In the genomic region with DNA sequence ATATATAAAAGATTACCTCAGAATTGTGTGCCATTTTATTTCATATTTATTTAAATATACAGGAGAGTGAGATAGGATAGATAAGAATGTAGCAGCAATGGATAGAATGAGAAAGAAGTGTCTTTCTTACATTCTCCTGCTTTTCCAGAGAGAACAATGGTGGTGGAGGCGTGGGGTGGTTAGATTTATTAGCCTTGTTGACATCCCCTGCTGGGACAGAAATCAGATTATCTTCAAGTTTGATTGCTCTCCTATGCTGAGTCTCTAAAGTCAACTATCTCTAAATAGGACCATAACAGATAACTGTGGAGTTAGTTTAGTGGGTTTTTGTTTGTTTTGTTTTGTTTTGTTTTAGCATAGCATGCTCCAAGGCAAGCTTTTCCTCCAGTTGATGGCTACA, we compare ENCODE assay signal across 18 cellular contexts.
DNase-seq lines count a peak whose midpoint lies in the region; ATAC-seq and TF ChIP-seq lines count a peak whose summit lies in the region.
"Had no signal": no experiment of that assay in that cellular context is flagged by ENCODE, and none has a peak within 500 bp of the region (broad histone marks: within the 10 kb centered on the region; RNA-seq: fewer than 3 reads in every experiment).

No MANE protein-coding gene starts in this region.

- H3K79me2 ChIP-seq in neural progenitor cell (ENCODE audit: low read depth) = no peaks in the 10 kb centered on the region

- peak overlapping the region; percentile 36 for H2AFZ ChIP-seq in neural progenitor cell (replicated peaks)
- H2AFZ ChIP-seq: GM23248 had no signal

- peak; percentile 41 for DNase-seq in NCI-H146 (lab: John Stamatoyannopoulos, UW)
- DNase-seq in NCI-H146 treated with DMSO at 0.1 percent for 48 hours (lab: John Stamatoyannopoulos, UW; ENCODE audit: unreplicated experiment) = no peak
- DNase-seq in NCI-H69 (lab: John Stamatoyannopoulos, UW) = peak; percentile 24
- no peak for DNase-seq in WTC11 (ENCODE audit: low spot score)
- DNase-seq in neural progenitor cell (ENCODE audit: low spot score) = peak; percentile 3
- DNase-seq in COR-L47 (lab: John Stamatoyannopoulos, UW) = no peak
- DNase-seq in SKM-1 (lab: John Stamatoyannopoulos, UW; ENCODE audit: unreplicated experiment) = no peak
- DNase-seq: 8988T; C1 segment of cervical spinal cord; Caco-2; CD4-positive, alpha-beta memory T cell; DMS153; DND-41; GM23248; H9 had no signal

- no peaks in the 10 kb centered on the region for H4K20me1 ChIP-seq in neural progenitor cell (ENCODE audit: low read depth)

- H3K4me3 ChIP-seq in neural progenitor cell = no peak overlapping the region
- H3K4me3 ChIP-seq: A549, GM23248 had no signal

- H3K27ac ChIP-seq in neural progenitor cell = no peak overlapping the region
- H3K27ac ChIP-seq: A549, GM23248 had no signal

- H3K27ac Mint-ChIP-seq in WTC11 = no peak overlapping the region
- H3K27ac Mint-ChIP-seq in neural progenitor cell = no peak overlapping the region
- H3K27ac Mint-ChIP-seq: CD4-positive, alpha-beta memory T cell; H9 had no signal

- no peak overlapping the region for H3K9ac ChIP-seq in neural progenitor cell
- H3K9ac ChIP-seq: GM23248 had no signal

- H3F3A ChIP-seq in neural progenitor cell (ENCODE audit: low read depth) = no peaks in the 10 kb centered on the region

- H3K9me3 Mint-ChIP-seq in WTC11 = no peaks in the 10 kb centered on the region
- H3K9me3 Mint-ChIP-seq in neural progenitor cell = no peaks in the 10 kb centered on the region
- H3K9me3 Mint-ChIP-seq: H9 had no signal

- no peak for TF ChIP-seq CTCF in WTC11 (IDR thresholded peaks at IDR 0.05)
- TF ChIP-seq CTCF in neural progenitor cell (IDR thresholded peaks at IDR 0.05) = no peak

- H3K36me3 ChIP-seq in neural progenitor cell = no peaks in the 10 kb centered on the region

- no peaks in the 10 kb centered on the region for H3K27me3 ChIP-seq in neural progenitor cell

- ATAC-seq in WTC11 = no peak
- no peak for ATAC-seq in GM21423 (IDR thresholded peaks at IDR 0.05; ENCODE audit: unreplicated experiment)
- ATAC-seq: A549, HCT116 had no signal

- POLR2A ChIA-PET in WTC11 (lab: Charles Lee) = no interaction called here

- no peak overlapping the region for H3K4me3 Mint-ChIP-seq in WTC11
- H3K4me3 Mint-ChIP-seq in neural progenitor cell = no peak overlapping the region
- H3K4me3 Mint-ChIP-seq: CD4-positive, alpha-beta memory T cell; H9 had no signal

- no peaks in the 10 kb centered on the region for H3K36me3 Mint-ChIP-seq in WTC11
- no peaks in the 10 kb centered on the region for H3K36me3 Mint-ChIP-seq in neural progenitor cell
- H3K36me3 Mint-ChIP-seq: CD4-positive, alpha-beta memory T cell had no signal

- H3K4me2 ChIP-seq in neural progenitor cell = no peak overlapping the region
- H3K4me2 ChIP-seq: A549 had no signal

- no peaks in the 10 kb centered on the region for H3K4me1 ChIP-seq in neural progenitor cell
- H3K4me1 ChIP-seq: Caco-2 had no signal

- CTCF ChIA-PET in WTC11 (lab: Charles Lee) = no interaction called here

- no peaks in the 10 kb centered on the region for H3K27me3 Mint-ChIP-seq in WTC11 (ENCODE audit: low read depth)
- no peaks in the 10 kb centered on the region for H3K27me3 Mint-ChIP-seq in neural progenitor cell (ENCODE audit: insufficient read depth, low read depth)
- H3K27me3 Mint-ChIP-seq: CD4-positive, alpha-beta memory T cell had no signal

- H3K9me3 ChIP-seq in neural progenitor cell (ENCODE audit: low read depth) = no peaks in the 10 kb centered on the region
- H3K9me3 ChIP-seq: A549, Caco-2 had no signal

- no peaks in the 10 kb centered on the region for H3K4me1 Mint-ChIP-seq in WTC11
- H3K4me1 Mint-ChIP-seq in neural progenitor cell = no peaks in the 10 kb centered on the region
- H3K4me1 Mint-ChIP-seq: CD4-positive, alpha-beta memory T cell; H9 had no signal

TF ChIP-seq in WTC11, 78 proteins besides CTCF, POLR2A, EP300 and RAD21:
- TF ChIP-seq TCF7 (CRISPR knock-in tag; IDR thresholded peaks at IDR 0.05; ENCODE audit: low read depth) (no peak), RORB (CRISPR knock-in tag; IDR thresholded peaks at IDR 0.05) (peak; percentile 8; the same call in 1 of the 2 replicates)
- TF ChIP-seq, protein P1, sequence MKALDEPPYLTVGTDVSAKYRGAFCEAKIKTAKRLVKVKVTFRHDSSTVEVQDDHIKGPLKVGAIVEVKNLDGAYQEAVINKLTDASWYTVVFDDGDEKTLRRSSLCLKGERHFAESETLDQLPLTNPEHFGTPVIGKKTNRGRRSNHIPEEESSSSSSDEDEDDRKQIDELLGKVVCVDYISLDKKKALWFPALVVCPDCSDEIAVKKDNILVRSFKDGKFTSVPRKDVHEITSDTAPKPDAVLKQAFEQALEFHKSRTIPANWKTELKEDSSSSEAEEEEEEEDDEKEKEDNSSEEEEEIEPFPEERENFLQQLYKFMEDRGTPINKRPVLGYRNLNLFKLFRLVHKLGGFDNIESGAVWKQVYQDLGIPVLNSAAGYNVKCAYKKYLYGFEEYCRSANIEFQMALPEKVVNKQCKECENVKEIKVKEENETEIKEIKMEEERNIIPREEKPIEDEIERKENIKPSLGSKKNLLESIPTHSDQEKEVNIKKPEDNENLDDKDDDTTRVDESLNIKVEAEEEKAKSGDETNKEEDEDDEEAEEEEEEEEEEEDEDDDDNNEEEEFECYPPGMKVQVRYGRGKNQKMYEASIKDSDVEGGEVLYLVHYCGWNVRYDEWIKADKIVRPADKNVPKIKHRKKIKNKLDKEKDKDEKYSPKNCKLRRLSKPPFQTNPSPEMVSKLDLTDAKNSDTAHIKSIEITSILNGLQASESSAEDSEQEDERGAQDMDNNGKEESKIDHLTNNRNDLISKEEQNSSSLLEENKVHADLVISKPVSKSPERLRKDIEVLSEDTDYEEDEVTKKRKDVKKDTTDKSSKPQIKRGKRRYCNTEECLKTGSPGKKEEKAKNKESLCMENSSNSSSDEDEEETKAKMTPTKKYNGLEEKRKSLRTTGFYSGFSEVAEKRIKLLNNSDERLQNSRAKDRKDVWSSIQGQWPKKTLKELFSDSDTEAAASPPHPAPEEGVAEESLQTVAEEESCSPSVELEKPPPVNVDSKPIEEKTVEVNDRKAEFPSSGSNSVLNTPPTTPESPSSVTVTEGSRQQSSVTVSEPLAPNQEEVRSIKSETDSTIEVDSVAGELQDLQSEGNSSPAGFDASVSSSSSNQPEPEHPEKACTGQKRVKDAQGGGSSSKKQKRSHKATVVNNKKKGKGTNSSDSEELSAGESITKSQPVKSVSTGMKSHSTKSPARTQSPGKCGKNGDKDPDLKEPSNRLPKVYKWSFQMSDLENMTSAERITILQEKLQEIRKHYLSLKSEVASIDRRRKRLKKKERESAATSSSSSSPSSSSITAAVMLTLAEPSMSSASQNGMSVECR (CRISPR knock-in tag; IDR thresholded peaks at IDR 0.05; ENCODE audit: borderline replicate concordance) = no peak
- TF ChIP-seq, protein P2, sequence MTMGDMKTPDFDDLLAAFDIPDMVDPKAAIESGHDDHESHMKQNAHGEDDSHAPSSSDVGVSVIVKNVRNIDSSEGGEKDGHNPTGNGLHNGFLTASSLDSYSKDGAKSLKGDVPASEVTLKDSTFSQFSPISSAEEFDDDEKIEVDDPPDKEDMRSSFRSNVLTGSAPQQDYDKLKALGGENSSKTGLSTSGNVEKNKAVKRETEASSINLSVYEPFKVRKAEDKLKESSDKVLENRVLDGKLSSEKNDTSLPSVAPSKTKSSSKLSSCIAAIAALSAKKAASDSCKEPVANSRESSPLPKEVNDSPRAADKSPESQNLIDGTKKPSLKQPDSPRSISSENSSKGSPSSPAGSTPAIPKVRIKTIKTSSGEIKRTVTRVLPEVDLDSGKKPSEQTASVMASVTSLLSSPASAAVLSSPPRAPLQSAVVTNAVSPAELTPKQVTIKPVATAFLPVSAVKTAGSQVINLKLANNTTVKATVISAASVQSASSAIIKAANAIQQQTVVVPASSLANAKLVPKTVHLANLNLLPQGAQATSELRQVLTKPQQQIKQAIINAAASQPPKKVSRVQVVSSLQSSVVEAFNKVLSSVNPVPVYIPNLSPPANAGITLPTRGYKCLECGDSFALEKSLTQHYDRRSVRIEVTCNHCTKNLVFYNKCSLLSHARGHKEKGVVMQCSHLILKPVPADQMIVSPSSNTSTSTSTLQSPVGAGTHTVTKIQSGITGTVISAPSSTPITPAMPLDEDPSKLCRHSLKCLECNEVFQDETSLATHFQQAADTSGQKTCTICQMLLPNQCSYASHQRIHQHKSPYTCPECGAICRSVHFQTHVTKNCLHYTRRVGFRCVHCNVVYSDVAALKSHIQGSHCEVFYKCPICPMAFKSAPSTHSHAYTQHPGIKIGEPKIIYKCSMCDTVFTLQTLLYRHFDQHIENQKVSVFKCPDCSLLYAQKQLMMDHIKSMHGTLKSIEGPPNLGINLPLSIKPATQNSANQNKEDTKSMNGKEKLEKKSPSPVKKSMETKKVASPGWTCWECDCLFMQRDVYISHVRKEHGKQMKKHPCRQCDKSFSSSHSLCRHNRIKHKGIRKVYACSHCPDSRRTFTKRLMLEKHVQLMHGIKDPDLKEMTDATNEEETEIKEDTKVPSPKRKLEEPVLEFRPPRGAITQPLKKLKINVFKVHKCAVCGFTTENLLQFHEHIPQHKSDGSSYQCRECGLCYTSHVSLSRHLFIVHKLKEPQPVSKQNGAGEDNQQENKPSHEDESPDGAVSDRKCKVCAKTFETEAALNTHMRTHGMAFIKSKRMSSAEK (CRISPR knock-in tag; IDR thresholded peaks at IDR 0.05; ENCODE audit: borderline replicate concordance) = no peak

Comparison
In these comparisons a context has a peak if more than half of its experiments do, and no peak if none do; other contexts are left out.
1. DNase-seq: peak in NCI-H146 (single experiment), NCI-H69 (single experiment) and neural progenitor cell (single experiment); none in NCI-H146 treated with DMSO at 0.1 percent for 48 hours (single experiment), WTC11 (single experiment), COR-L47 (single experiment) and SKM-1 (single experiment).